ENCODE assay signal across 8 cellular contexts in genomic region chr7:4682621-4683042, GRCh38. TPM values are rescaled to one million over a fixed set of nuclear protein-coding genes. Genes with fewer than 3 reads are reported as not detected.
DNase-seq lines count a peak whose midpoint lies in the region; ATAC-seq, FAIRE-seq and TF ChIP-seq lines count a peak whose summit lies in the region.

No MANE protein-coding gene starts in this region.

- H3K4me3 Mint-ChIP-seq in neural crest cell = peak overlapping the region; percentile 88

- H3K4me1 ChIP-seq in HCT116 (ENCODE audit: control insufficient read depth in 1 of 2, insufficient read depth in 2 of 2, low read length in 2 of 2) (peaks cover 10 to 30% of the 10 kb centered on the region in 2 experiments), esophagus squamous epithelium (peaks cover 21 to 56% (median 24%) of the 10 kb centered on the region in 3 donors)

- H3K4me3 ChIP-seq in HCT116 (replicated peaks in 1 of 2; ENCODE audit: low read depth in 1 of 2, low read length in 2 of 2) (peak overlapping the region; percentile 91 to 94), esophagus squamous epithelium (peak overlapping the region; percentile 80 to 95 (median 87))

- peak overlapping the region; percentile 99 for H3K4me2 ChIP-seq in HCT116 (ENCODE audit: low read length)

- no TSS peak for BruUV-seq in HCT116 (replicated peaks; lab: Mats Ljungman, UMichigan)

- H3K4me1 Mint-ChIP-seq in neural crest cell = peaks cover 19% of the 10 kb centered on the region

- intact Hi-C loops in HCT116 (cut with micrococcal nuclease) (no loop called here), esophagus squamous epithelium (cut with DNase I) (loop anchor here (2.0 to 5.0 kb wide), 2 partner anchors 40 to 70 kb away; no protein-coding TSS in a partner anchor)

- H3K27ac ChIP-seq in HCT116 (ENCODE audit: low read depth, low read length) = peak overlapping the region; percentile 91
- H3K27ac ChIP-seq in esophagus squamous epithelium = peak overlapping the region; percentile 95 to 98 (median 96)

- POLR2A ChIA-PET in HCT116 (lab: Charles Lee) = interaction anchor here (2.4 kb wide), 1 partner anchor 41 kb away, joined by 9 read pairs; no protein-coding TSS in a partner anchor

- H3K9me2 ChIP-seq in HCT116 (ENCODE audit: insufficient read depth) = no peaks in the 10 kb centered on the region

- no peak for TF ChIP-seq RAD21 in HCT116 (IDR thresholded peaks at IDR 0.05; ENCODE audit: low read depth)

- no peak for TF ChIP-seq CTCF in HCT116 (IDR thresholded peaks at IDR 0.05 in 2 of 3, conservative IDR thresholded peaks at IDR 0.05 in 1 of 3; ENCODE audit: borderline replicate concordance in 1 of 3, insufficient read depth in 1 of 3, low read depth in 2 of 3, low read length in 2 of 3)
- no peak for TF ChIP-seq CTCF in esophagus squamous epithelium (IDR thresholded peaks at IDR 0.05)
- no peak for TF ChIP-seq CTCF in neural crest cell (conservative IDR thresholded peaks at IDR 0.05)

- no peak overlapping the region for H3K27ac Mint-ChIP-seq in neural crest cell (ENCODE audit: unreplicated experiment)

- peak overlapping the region; percentile 88 for H3K9ac ChIP-seq in HCT116 (ENCODE audit: low read length)

- H3K27me3 Mint-ChIP-seq in neural crest cell (ENCODE audit: low read depth) = peaks cover 3% of the 10 kb centered on the region

- peaks cover 9% of the 10 kb centered on the region; the same call in 1 of the 2 replicates for H4K20me1 ChIP-seq in HCT116 (ENCODE audit: insufficient read depth)

- peak; percentile 51 for ATAC-seq in HCT116

- TF ChIP-seq POLR2A in GM12891 (IDR thresholded peaks at IDR 0.05; ENCODE audit: low read depth, low read length) = no peak
- TF ChIP-seq POLR2A in HCT116 (IDR thresholded peaks at IDR 0.05; ENCODE audit: borderline replicate concordance, extremely low read depth, insufficient read depth, insufficient read length) = no peak
- TF ChIP-seq POLR2A in esophagus squamous epithelium (IDR thresholded peaks at IDR 0.05) = no peak

- H3K79me2 ChIP-seq in HCT116 (ENCODE audit: insufficient read depth, low read length) = peaks cover 52% of the 10 kb centered on the region

- H2AFZ ChIP-seq in HCT116 (ENCODE audit: low read depth, low read length, poor library complexity, severe bottlenecking) = no peak overlapping the region

- CTCF ChIA-PET in HCT116 (lab: Charles Lee) = no interaction called here

- FAIRE-seq in GM12891 (lab: Jason Lieb, UNC) = peak; percentile 66

- H3K36me3 Mint-ChIP-seq in neural crest cell (ENCODE audit: low read depth) = no peaks in the 10 kb centered on the region

- H3K9me3 Mint-ChIP-seq in neural crest cell = no peaks in the 10 kb centered on the region

- H3K9me3 ChIP-seq in HCT116 (ENCODE audit: control insufficient read depth in 1 of 2, insufficient read depth in 1 of 2, low read depth in 1 of 2, low read length in 2 of 2) (no peaks in the 10 kb centered on the region), esophagus squamous epithelium (no peaks in the 10 kb centered on the region)

- H3K27me3 ChIP-seq in HCT116 (ENCODE audit: insufficient read depth, low read length) (no peaks in the 10 kb centered on the region), esophagus squamous epithelium (no peaks in the 10 kb centered on the region)

- H3K36me3 ChIP-seq in HCT116 (ENCODE audit: control insufficient read depth in 1 of 2, insufficient read depth in 2 of 2, low read length in 2 of 2) = peaks cover 0 to 13% of the 10 kb centered on the region in 2 experiments; a peak in 1 of 4 replicates
- H3K36me3 ChIP-seq in esophagus squamous epithelium = no peaks in the 10 kb centered on the region

- RAD21 ChIA-PET in HCT116 (lab: Charles Lee; ENCODE audit: low non-redundant PET in 1 of 2, low total read pairs in 2 of 2, uncharacterized antibody in 2 of 2, unreplicated experiment in 2 of 2) = no interaction called here

- no CpG with 5 or more reads among the region's 47 CpGs for WGBS in esophagus squamous epithelium, 2 donors

- DNase-seq in GM12891 (ENCODE audit: insufficient read length, low spot score) = no peak
- no peak for DNase-seq in HCT116 (ENCODE audit: low read depth, low spot score)
- DNase-seq in NAMALWA (ENCODE audit: low spot score) = peak; percentile 35
- peak; percentile 10 for DNase-seq in activated T-cell treated with anti-CD3 and anti-CD28 coated beads for 24 hours (ENCODE audit: low read depth)
- no peak for DNase-seq in esophagus squamous epithelium (lab: John Stamatoyannopoulos, UW)
- no peak for DNase-seq in neural crest cell (ENCODE audit: low read depth, low spot score)
- no peak for DNase-seq in AG08396 (ENCODE audit: low spot score)
- no peak for DNase-seq in T1000 (lab: John Stamatoyannopoulos, UW)

TF ChIP-seq in GM12891, 5 proteins besides CTCF, POLR2A, EP300 and RAD21:
- no peak for TF ChIP-seq POU2F2 (IDR thresholded peaks at IDR 0.05; ENCODE audit: low read depth, low read length)
- TF ChIP-seq TAF1 (IDR thresholded peaks at IDR 0.05; ENCODE audit: low read depth, low read length) = no peak
- TF ChIP-seq POLR2AphosphoS5 (IDR thresholded peaks at IDR 0.05; ENCODE audit: low read depth, low read length) = no peak
- TF ChIP-seq PAX5 (IDR thresholded peaks at IDR 0.05; ENCODE audit: insufficient read depth, low read length, severe bottlenecking) = no peak

TF ChIP-seq in HCT116, 20 proteins besides CTCF, POLR2A, EP300 and RAD21:
- TF ChIP-seq TCF7L2 (IDR thresholded peaks at IDR 0.05; ENCODE audit: borderline replicate concordance, extremely low read depth, insufficient read depth, insufficient read length) = no peak
- peak; percentile 60 for TF ChIP-seq ZFX (IDR thresholded peaks at IDR 0.05)

RNA-seq across cellular contexts. Expression of gene FOXK1, which starts 0.5 kb away (rescaled TPM):
- 5.0 TPM for polyA plus RNA-seq in GM12891 (2012; ENCODE audit: low read depth, missing spikeins)
- total RNA-seq in HCT116 (2021; ENCODE audit: unreplicated experiment) (60.5 TPM), esophagus squamous epithelium (10 to 100 TPM; 11.9 to 25.7 (median 15.9) TPM), neural crest cell (28.1 and 29.1 TPM in 2 replicates)
- polyA plus RNA-seq in HCT116 (2012) = 13.8 and 17.7 TPM in 2 replicates

Comparison
In these comparisons a context has a peak if more than half of its experiments do, and no peak if none do; other contexts are left out.
1. DNase-seq: peak in NAMALWA (single experiment) and activated T-cell treated with anti-CD3 and anti-CD28 coated beads for 24 hours (single experiment); none in GM12891 (single experiment), HCT116 (single experiment), esophagus squamous epithelium (single experiment), neural crest cell (single experiment), AG08396 (single experiment) and T1000 (single experiment).